ENCODE assay signal across 9 cellular contexts in the genomic region with DNA sequence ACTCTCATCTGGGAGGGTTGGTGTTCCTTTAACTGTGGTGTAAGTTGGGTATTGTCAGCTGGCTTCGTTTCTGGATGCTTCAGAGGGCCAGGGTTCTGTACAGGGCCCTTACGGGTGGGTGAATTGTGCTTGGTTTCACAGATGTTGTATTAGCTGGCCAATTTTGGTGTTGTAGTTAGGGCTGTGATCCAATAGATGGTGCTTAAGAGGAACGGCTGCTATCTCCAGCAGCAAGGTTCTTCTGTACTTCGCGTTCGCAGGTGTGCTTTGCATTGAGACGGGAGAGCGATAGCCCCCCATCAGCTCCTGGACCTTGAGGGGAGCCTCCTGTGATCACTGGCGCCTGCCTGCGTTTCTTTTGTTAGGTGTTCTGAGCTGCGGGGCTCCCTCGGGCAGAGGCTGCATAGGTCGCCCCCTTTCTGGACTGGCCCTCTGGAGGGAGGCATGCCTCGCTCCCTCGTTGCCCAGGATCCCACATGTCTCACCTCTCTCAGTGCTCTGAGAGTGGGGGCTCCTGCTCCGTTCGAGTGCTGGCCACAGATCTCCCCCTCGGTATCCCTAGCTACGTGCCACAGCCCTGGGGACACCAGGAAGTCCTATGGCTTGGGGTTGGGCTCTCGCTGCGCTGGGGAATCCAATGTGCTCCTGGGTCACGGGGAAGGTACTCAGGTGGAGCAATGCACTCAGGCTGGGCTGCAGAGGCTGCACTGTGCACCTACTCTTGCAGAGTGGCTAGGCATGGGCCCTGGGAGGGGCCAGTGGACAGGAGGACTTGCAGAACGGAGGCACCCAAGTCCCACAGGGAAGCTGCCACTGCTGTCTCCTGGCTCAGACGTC. TPM values are rescaled to one million over a fixed set of nuclear protein-coding genes. Genes with fewer than 3 reads are reported as not detected.
DNase-seq lines count a peak whose midpoint lies in the region; ATAC-seq and TF ChIP-seq lines count a peak whose summit lies in the region.
"Had no signal": no experiment of that assay in that cellular context is flagged by ENCODE, and none has a peak within 500 bp of the region (broad histone marks: within the 10 kb centered on the region; RNA-seq: fewer than 3 reads in every experiment).

No MANE protein-coding gene starts in this region.

- 31% methylated on average over 22 of the region's 24 CpGs for WGBS in mammary epithelial cell (ENCODE audit: low coverage, missing lambda C conversion rate)

- H3K4me1 Mint-ChIP-seq in CD8-positive, alpha-beta T cell (ENCODE audit: low read depth), result peaks cover 19% of the 10 kb centered on the region
- peaks cover 34% of the 10 kb centered on the region for H3K4me1 Mint-ChIP-seq in stimulated activated naive CD8-positive, alpha-beta T cell treated with anti-CD3 and anti-CD28 coated beads, Interleukin-15, Interleukin-2, amounts not matched to agents 100 ng/mL and 50 ng/mL, for 24 hours (ENCODE audit: low read depth)

- no peaks in the 10 kb centered on the region for H3K27me3 ChIP-seq in CD8-positive, alpha-beta T cell (ENCODE audit: insufficient read depth, low read length)
- no peaks in the 10 kb centered on the region for H3K27me3 ChIP-seq in Peyer's patch
- H3K27me3 ChIP-seq in mammary epithelial cell (ENCODE audit: insufficient read depth, low read length), result no peaks in the 10 kb centered on the region

- TF ChIP-seq CTCF in CD8-positive, alpha-beta T cell (IDR thresholded peaks at IDR 0.05), result peak; percentile 22
- no peak for TF ChIP-seq CTCF in Peyer's patch (IDR thresholded peaks at IDR 0.05)
- TF ChIP-seq CTCF in mammary epithelial cell (conservative IDR thresholded peaks at IDR 0.05 in 1 of 2, IDR thresholded peaks at IDR 0.05 in 1 of 2; ENCODE audit: extremely low read depth in 1 of 2, insufficient read depth in 1 of 2, low read depth in 1 of 2, low read length in 2 of 2), result no peak

- no TSS peak for BruUV-seq in mammary epithelial cell (replicated peaks; lab: Mats Ljungman, UMichigan)

- peak overlapping the region; percentile 78 for H3K4me2 ChIP-seq in mammary epithelial cell (ENCODE audit: insufficient read depth, low read depth, low read length)

- no peaks in the 10 kb centered on the region for H3K9me3 ChIP-seq in CD8-positive, alpha-beta T cell (ENCODE audit: low read length)
- H3K9me3 ChIP-seq in Peyer's patch (no peaks in the 10 kb centered on the region), mammary epithelial cell (replicated peaks; ENCODE audit: insufficient read depth, low read length) (no peaks in the 10 kb centered on the region)

- H3K27ac Mint-ChIP-seq in CD8-positive, alpha-beta T cell, result peak overlapping the region; percentile 81
- H3K27ac Mint-ChIP-seq in stimulated activated naive CD8-positive, alpha-beta T cell treated with anti-CD3 and anti-CD28 coated beads, Interleukin-15, Interleukin-2, amounts not matched to agents 100 ng/mL and 50 ng/mL, for 24 hours, result peak overlapping the region; percentile 84

- H3K9me3 Mint-ChIP-seq in CD8-positive, alpha-beta T cell, result no peaks in the 10 kb centered on the region
- H3K9me3 Mint-ChIP-seq in stimulated activated naive CD8-positive, alpha-beta T cell treated with anti-CD3 and anti-CD28 coated beads, Interleukin-15, Interleukin-2, amounts not matched to agents 100 ng/mL and 50 ng/mL, for 24 hours, result no peaks in the 10 kb centered on the region

- H3K27ac ChIP-seq in CD8-positive, alpha-beta T cell (ENCODE audit: low read depth, low read length), result peak overlapping the region; percentile 45
- H3K27ac ChIP-seq in Peyer's patch (peak overlapping the region; percentile 8 to 75 (median 62)), mammary epithelial cell (ENCODE audit: insufficient read depth, low read depth, low read length) (peak overlapping the region; percentile 45)

- peak overlapping the region; percentile 65 for H3K9ac ChIP-seq in mammary epithelial cell (ENCODE audit: insufficient read depth, low read length)

- H3K79me2 ChIP-seq in mammary epithelial cell (ENCODE audit: insufficient read depth, low read length), result no peaks in the 10 kb centered on the region

- peak; percentile 77 for ATAC-seq in CD8-positive, alpha-beta T cell
- ATAC-seq in GM19043 (IDR thresholded peaks at IDR 0.05; ENCODE audit: low read depth, unreplicated experiment) (peak; percentile 34), HG03439 (IDR thresholded peaks at IDR 0.05; ENCODE audit: unreplicated experiment) (peak; percentile 20)

- H4K20me1 ChIP-seq in mammary epithelial cell (ENCODE audit: insufficient read depth, low read length), result no peaks in the 10 kb centered on the region

- DNase-seq in CD8-positive, alpha-beta T cell, result peak in 4 of 7 experiments; percentile 8 to 43 (median 30)
- DNase-seq in Peyer's patch (peak; percentile 20 to 56 (median 45)), mammary epithelial cell (no peak), kidney tubule cell (ENCODE audit: low spot score) (peak; percentile 62), NK-92 (lab: John Stamatoyannopoulos, UW; ENCODE audit: unreplicated experiment) (no peak)

- CTCF ChIA-PET in CD8-positive, alpha-beta T cell (lab: Charles Lee), result interaction anchor here (0.9 to 1.0 kb wide), 2 partner anchors 10 to 11 kb away, joined by 3 read pairs; no protein-coding TSS in a partner anchor
- CTCF ChIA-PET in mammary epithelial cell (lab: Charles Lee; ENCODE audit: low non-redundant PET), result no interaction called here

- H3K36me3 ChIP-seq in CD8-positive, alpha-beta T cell (ENCODE audit: insufficient read depth, low read length), result no peaks in the 10 kb centered on the region
- no peaks in the 10 kb centered on the region for H3K36me3 ChIP-seq in Peyer's patch
- no peaks in the 10 kb centered on the region for H3K36me3 ChIP-seq in mammary epithelial cell (ENCODE audit: insufficient read depth, low read length)

- POLR2A ChIA-PET in CD8-positive, alpha-beta T cell (lab: Charles Lee), result no interaction called here

- intact Hi-C loops in CD8-positive, alpha-beta T cell (cut with DNase I, micrococcal nuclease), result loop anchor here (1.0 to 2.0 kb wide), 2 partner anchors 29 to 203 kb away; no protein-coding TSS in a partner anchor
- intact Hi-C loops in mammary epithelial cell (cut with micrococcal nuclease), result loop anchor here (2.0 kb wide), 1 partner anchor 57 kb away; no protein-coding TSS in a partner anchor

- peaks cover 10% of the 10 kb centered on the region for H3K4me1 ChIP-seq in CD8-positive, alpha-beta T cell (ENCODE audit: insufficient read depth, low read length)
- H3K4me1 ChIP-seq in Peyer's patch, result peaks cover 0 to 18% (median 7%) of the 10 kb centered on the region in 4 donors
- H3K4me1 ChIP-seq in mammary epithelial cell (ENCODE audit: insufficient read depth, low read length), result peaks cover 19% of the 10 kb centered on the region

- in situ Hi-C loops in mammary epithelial cell (cut with MboI; ENCODE audit: low sequenced_read_pairs in 2 of 2), result no loop called here

- no peaks in the 10 kb centered on the region for H3K27me3 Mint-ChIP-seq in CD8-positive, alpha-beta T cell (ENCODE audit: low read depth)
- peaks cover 17% of the 10 kb centered on the region for H3K27me3 Mint-ChIP-seq in stimulated activated naive CD8-positive, alpha-beta T cell treated with anti-CD3 and anti-CD28 coated beads, Interleukin-15, Interleukin-2, amounts not matched to agents 100 ng/mL and 50 ng/mL, for 24 hours

- peak overlapping the region; percentile 71 for H3K4me3 ChIP-seq in CD8-positive, alpha-beta T cell (ENCODE audit: low read depth, low read length)
- peak overlapping the region; percentile 30 to 51 (median 45) for H3K4me3 ChIP-seq in Peyer's patch
- peak overlapping the region; percentile 31 to 48 (median 40) for H3K4me3 ChIP-seq in mammary epithelial cell (replicated peaks in 1 of 3; ENCODE audit: insufficient read depth in 1 of 3, low read depth in 2 of 3, low read length in 3 of 3)

- no peak for TF ChIP-seq POLR2A in Peyer's patch (IDR thresholded peaks at IDR 0.05)

- dilution Hi-C loops in mammary epithelial cell (cut with HindIII; ENCODE audit: low sequenced_read_pairs), result no loop called here

- H3K36me3 Mint-ChIP-seq in CD8-positive, alpha-beta T cell, result no peaks in the 10 kb centered on the region
- no peaks in the 10 kb centered on the region for H3K36me3 Mint-ChIP-seq in stimulated activated naive CD8-positive, alpha-beta T cell treated with anti-CD3 and anti-CD28 coated beads, Interleukin-15, Interleukin-2, amounts not matched to agents 100 ng/mL and 50 ng/mL, for 24 hours (ENCODE audit: low read depth)

- H3K4me3 Mint-ChIP-seq in CD8-positive, alpha-beta T cell, result peak overlapping the region; percentile 90
- H3K4me3 Mint-ChIP-seq in stimulated activated naive CD8-positive, alpha-beta T cell treated with anti-CD3 and anti-CD28 coated beads, Interleukin-15, Interleukin-2, amounts not matched to agents 100 ng/mL and 50 ng/mL, for 24 hours, result peak overlapping the region; percentile 80

- peak overlapping the region; percentile 99 for H2AFZ ChIP-seq in mammary epithelial cell (ENCODE audit: low read depth, low read length)

RNA-seq across cellular contexts. Expression of a gene that starts 0.8 kb away (rescaled TPM):
- total RNA-seq in CD8-positive, alpha-beta T cell, result not detected
- total RNA-seq in Peyer's patch (not detected), mammary epithelial cell (not detected)
- not detected for polyA plus RNA-seq in mammary epithelial cell
- not detected for polyA minus RNA-seq in mammary epithelial cell
- total RNA-seq: subcutaneous adipose tissue had no signal

RNA-seq across cellular contexts. Expression of a gene that starts 58.7 kb away (rescaled TPM):
- total RNA-seq in CD8-positive, alpha-beta T cell, result 1 to 10 TPM in 1 of 2 experiments, under 1 TPM in 1; 0.58 to 1.2 TPM
- total RNA-seq in Peyer's patch (10 to 100 TPM in 1 of 4 donors, 1 to 10 TPM in 3; 1.9 to 12.3 (median 6.1) TPM), mammary epithelial cell (1 to 10 TPM; 3.5 to 4.1 TPM)
- polyA plus RNA-seq in mammary epithelial cell, result 3.9 TPM
- polyA minus RNA-seq in mammary epithelial cell, result 0.57 TPM

Comparison
In these comparisons a context has a peak if more than half of its experiments do, and no peak if none do; other contexts are left out.
1. ATAC-seq: peak in every context shown above with its lines; median percentile 77 in CD8-positive, alpha-beta T cell; 34 in GM19043; 20 in HG03439.
2. DNase-seq: peak in CD8-positive, alpha-beta T cell (4 of 7), Peyer's patch (3 of 3) and kidney tubule cell (single experiment); none in mammary epithelial cell (single experiment) and NK-92 (single experiment).
3. Peak in every context shown above with its lines, with median percentiles within 50 percentile points of each other: H3K27ac ChIP-seq and H3K4me3 ChIP-seq.